13 cellular contexts compared by ENCODE assay signal in the genomic region with DNA sequence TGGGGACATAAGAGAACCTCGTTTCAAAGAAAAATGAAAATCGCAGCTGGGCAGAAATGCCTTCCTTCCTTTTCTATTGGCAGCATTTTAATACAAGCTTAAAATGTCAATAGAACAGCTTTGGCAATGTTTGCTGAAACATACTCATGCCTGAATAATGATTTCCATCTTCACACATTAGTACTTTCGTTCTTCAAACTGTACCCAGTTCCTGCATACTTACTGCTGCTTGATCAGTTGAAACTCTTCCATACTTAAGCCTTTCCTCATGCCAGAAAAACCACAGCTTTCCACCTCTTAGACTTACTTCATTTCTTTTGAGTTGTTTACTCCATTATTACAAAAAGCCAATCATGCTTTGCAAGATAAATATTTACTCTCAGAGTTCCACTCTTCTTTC. TPM values are rescaled to one million over a fixed set of nuclear protein-coding genes. Genes with fewer than 3 reads are reported as not detected.
DNase-seq lines count a peak whose midpoint lies in the region; ATAC-seq and TF ChIP-seq lines count a peak whose summit lies in the region.
"Had no signal": no experiment of that assay in that cellular context is flagged by ENCODE, and none has a peak within 500 bp of the region (broad histone marks: within the 10 kb centered on the region; RNA-seq: fewer than 3 reads in every experiment).

No MANE protein-coding gene starts in this region.

- BruUV-seq in Calu3 (replicated peaks; lab: Mats Ljungman, UMichigan), result no TSS peak

- no peak overlapping the region for H3K4me3 Mint-ChIP-seq in Calu3 (ENCODE audit: low read depth, unreplicated experiment)
- H3K4me3 Mint-ChIP-seq: activated CD4-positive, alpha-beta memory T cell treated with anti-CD3 and anti-CD28 coated beads for 36 hours; stimulated activated effector memory CD8-positive, alpha-beta T cell treated with anti-CD3 and anti-CD28 coated beads, Interleukin-12 subunit alpha, Interleukin-12 subunit beta, amount 100 ng/mL, for 72 hours; T-cell had no signal

- peak; percentile 76 for ATAC-seq in lung (ENCODE audit: insufficient read depth, low FRiP score)
- no peak for ATAC-seq in HG03442 (IDR thresholded peaks at IDR 0.05; ENCODE audit: unreplicated experiment)
- ATAC-seq: stimulated activated effector memory CD8-positive, alpha-beta T cell treated with anti-CD3 and anti-CD28 coated beads, Interleukin-12 subunit alpha, Interleukin-12 subunit beta, amount 100 ng/mL, for 72 hours had no signal

- peaks cover 43% of the 10 kb centered on the region for H3K4me1 Mint-ChIP-seq in Calu3 (ENCODE audit: low read depth, unreplicated experiment)

- intact Hi-C loops in Calu3 (cut with micrococcal nuclease; ENCODE audit: unreplicated experiment), result loop anchor here (2.0 kb wide), 2 partner anchors 18 to 58 kb away; no protein-coding TSS in a partner anchor

- no peaks in the 10 kb centered on the region for H3K36me3 ChIP-seq in lung (ENCODE audit: control insufficient read depth in 2 of 2, insufficient read depth in 2 of 2, low read length in 2 of 2)

- no peaks in the 10 kb centered on the region for H3K27me3 Mint-ChIP-seq in Calu3 (ENCODE audit: unreplicated experiment)
- H3K27me3 Mint-ChIP-seq: T-cell had no signal

- H3K9me3 Mint-ChIP-seq in Calu3 (ENCODE audit: low read depth, unreplicated experiment), result peaks cover 12% of the 10 kb centered on the region
- H3K9me3 Mint-ChIP-seq: stimulated activated effector memory CD8-positive, alpha-beta T cell treated with anti-CD3 and anti-CD28 coated beads, Interleukin-12 subunit alpha, Interleukin-12 subunit beta, amount 100 ng/mL, for 72 hours had no signal

- peak overlapping the region in 1 of 2 donors; percentile 1 for H3K27ac ChIP-seq in lung (ENCODE audit: low read depth in 1 of 2, low read length in 1 of 2)

- H3K4me3 ChIP-seq in lung, result no peak overlapping the region

- no peaks in the 10 kb centered on the region for H3K27me3 ChIP-seq in lung (ENCODE audit: control insufficient read depth, insufficient read depth)

- peak overlapping the region; percentile 46 for H3K27ac Mint-ChIP-seq in Calu3 (ENCODE audit: unreplicated experiment)
- H3K27ac Mint-ChIP-seq: activated CD4-positive, alpha-beta memory T cell treated with anti-CD3 and anti-CD28 coated beads for 36 hours; stimulated activated effector memory CD8-positive, alpha-beta T cell treated with anti-CD3 and anti-CD28 coated beads, Interleukin-12 subunit alpha, Interleukin-12 subunit beta, amount 100 ng/mL, for 72 hours; T-cell had no signal

- peaks cover 8% of the 10 kb centered on the region for H3K36me3 Mint-ChIP-seq in Calu3 (ENCODE audit: insufficient read depth, unreplicated experiment)
- H3K36me3 Mint-ChIP-seq: stimulated activated effector memory CD8-positive, alpha-beta T cell treated with anti-CD3 and anti-CD28 coated beads, Interleukin-12 subunit alpha, Interleukin-12 subunit beta, amount 100 ng/mL, for 72 hours; T-cell had no signal

- H3K4me1 ChIP-seq in lung (ENCODE audit: control insufficient read depth in 2 of 2, insufficient read depth in 2 of 2, low read length in 2 of 2), result peaks cover 0 to 3% of the 10 kb centered on the region in 2 donors

- no peaks in the 10 kb centered on the region for H3K9me3 ChIP-seq in lung (ENCODE audit: control insufficient read depth in 2 of 2, insufficient read depth in 1 of 2, low read length in 1 of 2)

- TF ChIP-seq CTCF in Calu3 (IDR thresholded peaks at IDR 0.05; ENCODE audit: unreplicated experiment) (no peak), lung (IDR thresholded peaks at IDR 0.05; ENCODE audit: control extremely low read depth, extremely low read depth) (no peak)

- CTCF ChIA-PET in Calu3 (lab: Charles Lee), result interaction anchor here (0.9 to 1.5 kb wide), 5 partner anchors 13 to 266 kb away, joined by 3 to 5 read pairs (median 3); partner anchors contain the start of genes C1orf116 and CD55

- WGBS in lung, 2 donors, result 25 to 43% methylated on average over 3 of the region's 3 CpGs

- DNase-seq in Calu3 (no peak), HCEC 1CT (peak; percentile 48), astrocyte of the hippocampus (ENCODE audit: low read depth, low spot score) (peak; percentile 60), lung (ENCODE audit: low spot score) (no peak), NCI-H1930 (lab: John Stamatoyannopoulos, UW) (no peak)
- no peak for DNase-seq in NK-92 treated with Interleukin-12 subunit alpha and Interleukin-12 subunit beta, amount 100 ng/mL, for 24 hours (lab: John Stamatoyannopoulos, UW)
- DNase-seq: activated CD4-positive, alpha-beta memory T cell treated with anti-CD3 and anti-CD28 coated beads for 36 hours; activated naive CD4-positive, alpha-beta T cell treated with Interleukin-2 at 50 U/mL for 16 hours; foreskin melanocyte; stimulated activated CD4-positive, alpha-beta T cell treated with anti-CD3 and anti-CD28 coated beads, Interleukin-1b, Interleukin-23, amount 100 ng/mL, for 48 hours; T-cell had no signal

RNA-seq across cellular contexts. Expression of gene CD55, which starts 22.8 kb away (rescaled TPM):
- total RNA-seq in Calu3 (2022) (106 and 126 TPM in 2 replicates), lung (100 to 1,000 TPM; 160 to 293 TPM)
- 100 to 1,000 TPM; 243 to 267 TPM for polyA plus RNA-seq in lung

Comparison
In these comparisons a context has a peak if more than half of its experiments do, and no peak if none do; other contexts are left out.
1. DNase-seq: peak in HCEC 1CT (single experiment) and astrocyte of the hippocampus (single experiment); none in Calu3 (single experiment), lung (single experiment), NCI-H1930 (0 of 2) and NK-92 treated with Interleukin-12 subunit alpha and Interleukin-12 subunit beta, amount 100 ng/mL, for 24 hours (single experiment).